30 cellular contexts compared by ENCODE assay signal in the genomic region with DNA sequence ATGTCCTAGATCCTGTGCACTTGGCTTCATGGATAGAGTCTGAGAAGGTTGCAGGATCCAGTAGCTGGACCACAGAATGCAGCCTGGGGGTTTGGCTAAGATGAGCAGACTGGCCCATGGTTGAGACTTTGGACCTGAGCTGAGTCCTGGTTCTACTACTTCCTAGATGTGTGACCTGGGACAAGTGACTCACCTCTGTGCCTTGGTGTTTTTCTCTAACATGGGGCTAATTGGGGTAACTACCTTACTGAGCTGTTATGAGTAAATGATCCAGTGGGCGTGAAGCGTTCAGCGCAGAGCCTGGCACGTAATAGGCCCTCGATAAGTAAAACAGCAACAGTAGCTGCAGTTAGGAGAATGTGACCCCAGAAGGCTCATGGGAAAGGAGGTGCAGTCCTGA. TPM values are rescaled to one million over a fixed set of nuclear protein-coding genes. Genes with fewer than 3 reads are reported as not detected.
A peak's percentile ranks its signal among the peaks of the same experiment; 100 is the strongest.
DNase-seq lines count a peak whose midpoint lies in the region; ATAC-seq lines count a peak whose summit lies in the region.
"Had no signal": no experiment of that assay in that cellular context is flagged by ENCODE, and none has a peak within 500 bp of the region (broad histone marks: within the 10 kb centered on the region; RNA-seq: fewer than 3 reads in every experiment).

No MANE protein-coding gene starts in this region.

- no peaks in the 10 kb centered on the region for H3K27me3 Mint-ChIP-seq in activated CD4-positive, alpha-beta T cell treated with anti-CD3 and anti-CD28 coated beads for 36 hours
- H3K27me3 Mint-ChIP-seq in activated naive CD4-positive, alpha-beta T cell treated with anti-CD3 and anti-CD28 coated beads for 36 hours (ENCODE audit: low read depth): no peaks in the 10 kb centered on the region

- H3K9me3 Mint-ChIP-seq in activated CD4-positive, alpha-beta T cell treated with anti-CD3 and anti-CD28 coated beads for 36 hours (ENCODE audit: low read depth): no peaks in the 10 kb centered on the region
- H3K9me3 Mint-ChIP-seq in activated naive CD4-positive, alpha-beta T cell treated with anti-CD3 and anti-CD28 coated beads for 36 hours: no peaks in the 10 kb centered on the region
- H3K9me3 Mint-ChIP-seq in stimulated activated effector memory CD8-positive, alpha-beta T cell treated with anti-CD3 and anti-CD28 coated beads, Interleukin-12 subunit alpha, Interleukin-12 subunit beta, amount 100 ng/mL, for 72 hours: no peaks in the 10 kb centered on the region
- H3K9me3 Mint-ChIP-seq: CD14-positive monocyte; CD8-positive, alpha-beta memory T cell had no signal

- CTCF ChIA-PET in activated CD4-positive, alpha-beta T cell treated with anti-CD3 and anti-CD28 coated beads for 36 hours (lab: Charles Lee): interaction anchor here (0.8 to 1.0 kb wide), 3 partner anchors 23 to 101 kb away, joined by 3 to 5 read pairs (median 4); no protein-coding TSS in a partner anchor
- CTCF ChIA-PET in activated naive CD4-positive, alpha-beta T cell treated with anti-CD3 and anti-CD28 coated beads for 36 hours (lab: Charles Lee): interaction anchor here (0.6 to 1.3 kb wide), 5 partner anchors 25 to 417 kb away, joined by 3 read pairs; no protein-coding TSS in a partner anchor

- peak; percentile 74 for ATAC-seq in activated CD4-positive, alpha-beta T cell treated with anti-CD3 and anti-CD28 coated beads for 36 hours
- peak; percentile 17 for ATAC-seq in esophagus mucosa
- peak; percentile 63 for ATAC-seq in stimulated activated effector memory CD8-positive, alpha-beta T cell treated with anti-CD3 and anti-CD28 coated beads, Interleukin-12 subunit alpha, Interleukin-12 subunit beta, amount 100 ng/mL, for 72 hours
- ATAC-seq: Right ventricle myocardium inferior had no signal

- peak; percentile 48 for DNase-seq in activated CD4-positive, alpha-beta T cell treated with anti-CD3 and anti-CD28 coated beads for 36 hours
- no peak for DNase-seq in activated CD4-positive, alpha-beta T cell treated with anti-CD3 and anti-CD28 coated beads for 1 hour
- DNase-seq in activated naive CD4-positive, alpha-beta T cell treated with anti-CD3 and anti-CD28 coated beads for 36 hours: peak; percentile 37
- no peak for DNase-seq in activated naive CD4-positive, alpha-beta T cell (lab: John Stamatoyannopoulos, UW)
- DNase-seq in stimulated activated effector memory CD8-positive, alpha-beta T cell treated with anti-CD3 and anti-CD28 coated beads, Interleukin-12 subunit alpha, Interleukin-12 subunit beta, amount 100 ng/mL, for 72 hours (ENCODE audit: low spot score in 2 of 2): no peak
- no peak for DNase-seq in NCI-H82 (lab: John Stamatoyannopoulos, UW)
- DNase-seq: 8988T; ACHN; BE2C; CD8-positive, alpha-beta memory T cell; DMS 273 treated with DMSO at 0.1 percent for 48 hours; DMS79; EL; GDM1; HCEC 1CT; KBM-7; NCI-H1105; NCI-H1436 treated with DMSO at 0.1 percent for 48 hours; NCI-H1930; NCI-H2107; NCI-H446 treated with DMSO at 0.1 percent for 48 hours; NCI-H526; PC-9 had no signal

- H3K4me1 Mint-ChIP-seq in activated CD4-positive, alpha-beta T cell treated with anti-CD3 and anti-CD28 coated beads for 36 hours: peaks cover 8% of the 10 kb centered on the region
- H3K4me1 Mint-ChIP-seq in activated naive CD4-positive, alpha-beta T cell treated with anti-CD3 and anti-CD28 coated beads for 36 hours (ENCODE audit: low read depth): peaks cover 2% of the 10 kb centered on the region
- H3K4me1 Mint-ChIP-seq in stimulated activated effector memory CD8-positive, alpha-beta T cell treated with anti-CD3 and anti-CD28 coated beads, Interleukin-12 subunit alpha, Interleukin-12 subunit beta, amount 100 ng/mL, for 72 hours: peaks cover 7% of the 10 kb centered on the region

- no peaks in the 10 kb centered on the region for H3K36me3 Mint-ChIP-seq in activated CD4-positive, alpha-beta T cell treated with anti-CD3 and anti-CD28 coated beads for 36 hours (ENCODE audit: low read depth)
- no peaks in the 10 kb centered on the region for H3K36me3 Mint-ChIP-seq in activated naive CD4-positive, alpha-beta T cell treated with anti-CD3 and anti-CD28 coated beads for 36 hours (ENCODE audit: low read depth)
- no peaks in the 10 kb centered on the region for H3K36me3 Mint-ChIP-seq in stimulated activated effector memory CD8-positive, alpha-beta T cell treated with anti-CD3 and anti-CD28 coated beads, Interleukin-12 subunit alpha, Interleukin-12 subunit beta, amount 100 ng/mL, for 72 hours
- H3K36me3 Mint-ChIP-seq: CD14-positive monocyte; CD8-positive, alpha-beta memory T cell had no signal

- intact Hi-C loops in activated CD4-positive, alpha-beta T cell treated with anti-CD3 and anti-CD28 coated beads for 36 hours (cut with DNase I, micrococcal nuclease): loop anchor here in 1 of 2 experiments (5.0 kb wide), 1 partner anchor 270 kb away; no protein-coding TSS in a partner anchor
- intact Hi-C loops in activated naive CD4-positive, alpha-beta T cell treated with anti-CD3 and anti-CD28 coated beads for 36 hours (cut with micrococcal nuclease): loop anchor here (5.0 kb wide), 2 partner anchors 95 to 430 kb away; partner anchors contain the start of gene NKD1

- no peak overlapping the region for H3K4me3 Mint-ChIP-seq in activated CD4-positive, alpha-beta T cell treated with anti-CD3 and anti-CD28 coated beads for 36 hours
- no peak overlapping the region for H3K4me3 Mint-ChIP-seq in activated naive CD4-positive, alpha-beta T cell treated with anti-CD3 and anti-CD28 coated beads for 36 hours
- H3K4me3 Mint-ChIP-seq in stimulated activated effector memory CD8-positive, alpha-beta T cell treated with anti-CD3 and anti-CD28 coated beads, Interleukin-12 subunit alpha, Interleukin-12 subunit beta, amount 100 ng/mL, for 72 hours: no peak overlapping the region
- H3K4me3 Mint-ChIP-seq: CD14-positive monocyte; CD8-positive, alpha-beta memory T cell had no signal

- H3K27ac Mint-ChIP-seq in activated CD4-positive, alpha-beta T cell treated with anti-CD3 and anti-CD28 coated beads for 36 hours: no peak overlapping the region
- H3K27ac Mint-ChIP-seq in activated naive CD4-positive, alpha-beta T cell treated with anti-CD3 and anti-CD28 coated beads for 36 hours: no peak overlapping the region
- no peak overlapping the region for H3K27ac Mint-ChIP-seq in stimulated activated effector memory CD8-positive, alpha-beta T cell treated with anti-CD3 and anti-CD28 coated beads, Interleukin-12 subunit alpha, Interleukin-12 subunit beta, amount 100 ng/mL, for 72 hours
- H3K27ac Mint-ChIP-seq: CD14-positive monocyte had no signal

- POLR2A ChIA-PET in activated CD4-positive, alpha-beta T cell treated with anti-CD3 and anti-CD28 coated beads for 36 hours (lab: Charles Lee): no interaction called here

RNA-seq across cellular contexts. Expression of gene SNX20, which starts 38.8 kb away (rescaled TPM):
- 10 to 100 TPM; 43.3 to 48.9 TPM for total RNA-seq in activated CD4-positive, alpha-beta T cell treated with anti-CD3 and anti-CD28 coated beads for 36 hours
- total RNA-seq in activated naive CD4-positive, alpha-beta T cell treated with anti-CD3 and anti-CD28 coated beads for 36 hours: 10 to 100 TPM; 29.6 to 30.3 TPM
- total RNA-seq in esophagus mucosa: 0.76 TPM
- total RNA-seq: H1, LHCN-M2, MCF 10A, PC-9, RPMI7951 had no signal

RNA-seq across cellular contexts. Expression of gene NOD2, which starts 51.1 kb away (rescaled TPM):
- total RNA-seq in activated CD4-positive, alpha-beta T cell treated with anti-CD3 and anti-CD28 coated beads for 36 hours: 1 to 10 TPM; 6.6 to 9.3 TPM
- 1 to 10 TPM; 1.2 to 1.7 TPM for total RNA-seq in activated naive CD4-positive, alpha-beta T cell treated with anti-CD3 and anti-CD28 coated beads for 36 hours
- total RNA-seq in esophagus mucosa: 15.4 TPM

Comparison
In these comparisons a context has a peak if more than half of its experiments do, and no peak if none do; other contexts are left out.
1. DNase-seq: peak in activated CD4-positive, alpha-beta T cell treated with anti-CD3 and anti-CD28 coated beads for 36 hours (single experiment) and activated naive CD4-positive, alpha-beta T cell treated with anti-CD3 and anti-CD28 coated beads for 36 hours (single experiment); none in activated CD4-positive, alpha-beta T cell treated with anti-CD3 and anti-CD28 coated beads for 1 hour (single experiment), activated naive CD4-positive, alpha-beta T cell (0 of 4), stimulated activated effector memory CD8-positive, alpha-beta T cell treated with anti-CD3 and anti-CD28 coated beads, Interleukin-12 subunit alpha, Interleukin-12 subunit beta, amount 100 ng/mL, for 72 hours (0 of 2) and NCI-H82 (single experiment).
2. ATAC-seq: peak in every context shown above with its lines; median percentile 74 in activated CD4-positive, alpha-beta T cell treated with anti-CD3 and anti-CD28 coated beads for 36 hours; 63 in stimulated activated effector memory CD8-positive, alpha-beta T cell treated with anti-CD3 and anti-CD28 coated beads, Interleukin-12 subunit alpha, Interleukin-12 subunit beta, amount 100 ng/mL, for 72 hours; 17 in esophagus mucosa.
3. RNA of gene SNX20, which starts 38.8 kb away (total RNA-seq): 43.3 to 48.9 TPM in activated CD4-positive, alpha-beta T cell treated with anti-CD3 and anti-CD28 coated beads for 36 hours and 29.6 to 30.3 TPM in activated naive CD4-positive, alpha-beta T cell treated with anti-CD3 and anti-CD28 coated beads for 36 hours; 0.76 TPM in esophagus mucosa (single experiment); every median in the first group is over 10 times any median in the second.